ENCODE assay signal across 9 cellular contexts in the genomic region with DNA sequence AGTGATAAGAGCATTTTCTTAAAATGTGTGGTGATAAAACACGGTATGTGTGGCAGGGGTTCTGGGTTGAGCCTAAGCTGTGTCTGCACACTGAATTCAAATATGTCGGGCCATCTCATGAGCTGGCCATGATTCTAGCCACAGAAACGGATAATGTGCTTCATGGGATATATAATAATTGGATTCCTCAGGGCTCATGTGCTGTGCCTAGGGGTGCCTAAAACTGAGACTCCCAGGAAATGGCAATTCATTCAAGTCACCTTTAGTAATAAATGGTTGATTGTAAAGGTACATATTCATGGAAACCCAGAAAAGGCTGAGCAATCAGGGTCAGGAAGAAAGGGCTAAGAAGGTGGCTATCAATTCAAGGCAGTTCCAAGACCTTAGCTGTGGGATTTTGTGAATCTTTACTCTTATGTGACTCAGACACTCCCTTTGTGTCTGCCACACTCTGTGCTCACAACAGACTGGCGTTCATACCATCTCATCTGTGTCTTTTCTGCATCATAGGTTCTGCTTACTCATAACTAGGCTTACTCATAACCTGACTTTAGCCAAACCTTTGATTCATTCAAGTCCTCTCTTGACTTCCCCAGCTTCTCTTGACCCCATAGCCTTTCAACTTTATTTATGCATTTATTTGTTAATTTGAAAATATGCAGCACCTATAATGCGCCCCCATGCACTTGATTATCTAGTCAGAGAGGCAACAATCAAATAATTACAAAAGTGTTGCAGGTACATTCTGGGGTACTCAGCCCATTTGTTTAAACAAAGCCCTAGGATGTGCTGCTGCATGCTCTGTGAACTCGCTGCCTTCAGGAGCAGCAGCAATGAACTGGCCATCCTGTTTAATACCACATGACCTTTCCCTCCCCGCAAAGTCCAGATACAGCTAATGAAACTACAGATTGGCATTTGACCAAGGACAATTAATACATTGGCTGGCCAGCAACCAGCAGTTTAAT. TPM values are rescaled to one million over a fixed set of nuclear protein-coding genes. Genes with fewer than 3 reads are reported as not detected.
DNase-seq lines count a peak whose midpoint lies in the region; ATAC-seq lines count a peak whose summit lies in the region.
"Had no signal": no experiment of that assay in that cellular context is flagged by ENCODE, and none has a peak within 500 bp of the region (broad histone marks: within the 10 kb centered on the region; RNA-seq: fewer than 3 reads in every experiment).

No MANE protein-coding gene starts in this region.

- H3K36me3 Mint-ChIP-seq in dendritic cell treated with granulocyte-macrophage colony-stimulating factor and Interleukin-4, amounts not matched to agents 40 ng/mL and 50 ng/mL, for 4 days (ENCODE audit: low read depth) = no peaks in the 10 kb centered on the region
- no peaks in the 10 kb centered on the region for H3K36me3 Mint-ChIP-seq in activated naive CD4-positive, alpha-beta T cell treated with anti-CD3 and anti-CD28 coated beads, Interleukin-2, amount 10 ng/mL, durations not matched to agents 7 days and 5 days
- H3K36me3 Mint-ChIP-seq: memory B cell had no signal

- no peak overlapping the region for H3K4me3 Mint-ChIP-seq in dendritic cell treated with granulocyte-macrophage colony-stimulating factor and Interleukin-4, amounts not matched to agents 40 ng/mL and 50 ng/mL, for 4 days
- H3K4me3 Mint-ChIP-seq in activated naive CD4-positive, alpha-beta T cell treated with anti-CD3 and anti-CD28 coated beads, Interleukin-2, amount 10 ng/mL, durations not matched to agents 7 days and 5 days = no peak overlapping the region
- H3K4me3 Mint-ChIP-seq: memory B cell had no signal

- peaks cover 5% of the 10 kb centered on the region for H3K27me3 Mint-ChIP-seq in dendritic cell treated with granulocyte-macrophage colony-stimulating factor and Interleukin-4, amounts not matched to agents 40 ng/mL and 50 ng/mL, for 4 days
- H3K27me3 Mint-ChIP-seq in activated naive CD4-positive, alpha-beta T cell treated with anti-CD3 and anti-CD28 coated beads, Interleukin-2, amount 10 ng/mL, durations not matched to agents 7 days and 5 days = peaks cover 7% of the 10 kb centered on the region
- H3K27me3 Mint-ChIP-seq: memory B cell had no signal

- ATAC-seq in GM21367 (IDR thresholded peaks at IDR 0.05; ENCODE audit: unreplicated experiment) (peak; percentile 95), HG03469 (IDR thresholded peaks at IDR 0.05; ENCODE audit: unreplicated experiment) (peak; percentile 93), left colon (no peak)

- DNase-seq in GM04504 (ENCODE audit: low read depth) = peak; percentile 59
- DNase-seq in activated effector memory CD4-positive, alpha-beta T cell treated with Interleukin-2 at 50 U/mL for 16 hours = no peak
- DNase-seq in left colon = no peak
- no peak for DNase-seq in stimulated activated CD4-positive, alpha-beta T cell treated with anti-CD3 and anti-CD28 coated beads, Interleukin-12 subunit alpha, Interleukin-12 subunit beta, amount 100 ng/mL, for 4 hours
- DNase-seq in activated naive CD4-positive, alpha-beta T cell treated with anti-CD3 and anti-CD28 coated beads, Interleukin-2, amount 10 ng/mL, durations not matched to agents 7 days and 5 days = no peak

- H3K27ac Mint-ChIP-seq in dendritic cell treated with granulocyte-macrophage colony-stimulating factor and Interleukin-4, amounts not matched to agents 40 ng/mL and 50 ng/mL, for 4 days = peak overlapping the region; percentile 30
- no peak overlapping the region for H3K27ac Mint-ChIP-seq in activated naive CD4-positive, alpha-beta T cell treated with anti-CD3 and anti-CD28 coated beads, Interleukin-2, amount 10 ng/mL, durations not matched to agents 7 days and 5 days
- H3K27ac Mint-ChIP-seq: memory B cell had no signal

- CTCF ChIA-PET in activated naive CD4-positive, alpha-beta T cell treated with anti-CD3 and anti-CD28 coated beads, Interleukin-2, amount 10 ng/mL, durations not matched to agents 7 days and 5 days (lab: Charles Lee) = interaction anchor here (0.9 kb wide), 1 partner anchor 16 kb away, joined by 4 read pairs; no protein-coding TSS in a partner anchor

- H3K9me3 Mint-ChIP-seq in dendritic cell treated with granulocyte-macrophage colony-stimulating factor and Interleukin-4, amounts not matched to agents 40 ng/mL and 50 ng/mL, for 4 days = peaks cover 2% of the 10 kb centered on the region
- H3K9me3 Mint-ChIP-seq in activated naive CD4-positive, alpha-beta T cell treated with anti-CD3 and anti-CD28 coated beads, Interleukin-2, amount 10 ng/mL, durations not matched to agents 7 days and 5 days = no peaks in the 10 kb centered on the region
- H3K9me3 Mint-ChIP-seq: memory B cell had no signal

- intact Hi-C loops in dendritic cell treated with granulocyte-macrophage colony-stimulating factor and Interleukin-4, amounts not matched to agents 40 ng/mL and 50 ng/mL, for 4 days (cut with micrococcal nuclease) = no loop called here
- intact Hi-C loops in left colon (cut with DNase I, micrococcal nuclease) = no loop called here

- H3K4me1 Mint-ChIP-seq in dendritic cell treated with granulocyte-macrophage colony-stimulating factor and Interleukin-4, amounts not matched to agents 40 ng/mL and 50 ng/mL, for 4 days (ENCODE audit: low read depth) = peaks cover 32% of the 10 kb centered on the region
- peaks cover 7% of the 10 kb centered on the region for H3K4me1 Mint-ChIP-seq in activated naive CD4-positive, alpha-beta T cell treated with anti-CD3 and anti-CD28 coated beads, Interleukin-2, amount 10 ng/mL, durations not matched to agents 7 days and 5 days

RNA-seq across cellular contexts. Expression of gene MED13, which starts 28.4 kb away (rescaled TPM):
- 10 to 100 TPM; 80.3 to 85.7 TPM for total RNA-seq in left colon
